In the genomic region with DNA sequence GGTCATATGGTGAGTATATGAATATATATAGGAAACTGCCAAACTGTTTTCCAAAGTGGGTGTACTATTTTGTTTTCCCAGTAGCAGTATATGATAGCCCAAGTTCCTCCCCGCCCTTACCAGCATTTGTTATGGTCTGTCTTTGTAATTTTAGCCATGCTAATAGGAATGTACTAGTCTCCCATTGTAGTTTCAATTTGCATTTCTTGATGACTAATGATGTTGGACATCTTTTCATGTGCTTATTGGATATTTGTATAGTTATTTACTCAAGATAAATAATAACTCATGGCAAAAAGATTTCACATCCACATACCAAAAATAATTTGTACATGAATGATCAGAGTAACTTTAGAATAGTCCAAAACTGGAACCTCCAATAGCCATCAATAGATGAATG, we compare ENCODE assay signal across 21 cellular contexts.
"Had no signal": no experiment of that assay in that cellular context is flagged by ENCODE, and none has a peak within 500 bp of the region (broad histone marks: within the 10 kb centered on the region; RNA-seq: fewer than 3 reads in every experiment).

No MANE protein-coding gene starts in this region.

- H3K27me3 Mint-ChIP-seq: activated CD4-positive, alpha-beta T cell treated with anti-CD3 and anti-CD28 coated beads, Interleukin-2, amount 10 ng/mL, durations not matched to agents 24 days and 14 days had no signal

- H3K4me3 ChIP-seq: lung, suprapubic skin, transverse colon, uterus had no signal

- H3K4me3 Mint-ChIP-seq: activated CD4-positive, alpha-beta T cell treated with anti-CD3 and anti-CD28 coated beads, Interleukin-2, amount 10 ng/mL, durations not matched to agents 24 days and 14 days; activated CD8-positive, alpha-beta T cell treated with anti-CD3 and anti-CD28 coated beads, Interleukin-2, amount 10 ng/mL, durations not matched to agents 7 days and 5 days; activated T-cell treated with anti-CD3 and anti-CD28 coated beads, Interleukin-2, amount 50 U/mL, for 24 hours; natural killer cell; stimulated activated naive CD8-positive, alpha-beta T cell treated with anti-CD3 and anti-CD28 coated beads, Interleukin-15, Interleukin-2, amounts not matched to agents 100 ng/mL and 50 ng/mL, for 24 hours had no signal

- H3K27ac Mint-ChIP-seq: activated CD4-positive, alpha-beta T cell treated with anti-CD3 and anti-CD28 coated beads, Interleukin-2, amount 10 ng/mL, durations not matched to agents 24 days and 14 days; activated CD8-positive, alpha-beta T cell treated with anti-CD3 and anti-CD28 coated beads, Interleukin-2, amount 10 ng/mL, durations not matched to agents 7 days and 5 days; activated T-cell treated with anti-CD3 and anti-CD28 coated beads, Interleukin-2, amount 50 U/mL, for 24 hours; natural killer cell; stimulated activated naive CD8-positive, alpha-beta T cell treated with anti-CD3 and anti-CD28 coated beads, Interleukin-15, Interleukin-2, amounts not matched to agents 100 ng/mL and 50 ng/mL, for 24 hours had no signal

- H3K36me3 Mint-ChIP-seq: natural killer cell had no signal

- H3K9me3 Mint-ChIP-seq: natural killer cell; stimulated activated naive CD8-positive, alpha-beta T cell treated with anti-CD3 and anti-CD28 coated beads, Interleukin-15, Interleukin-2, amounts not matched to agents 100 ng/mL and 50 ng/mL, for 24 hours had no signal

- H3K27me3 ChIP-seq: suprapubic skin, transverse colon, uterus had no signal

- ATAC-seq: activated CD8-positive, alpha-beta T cell treated with anti-CD3 and anti-CD28 coated beads, Interleukin-2, amount 10 ng/mL, durations not matched to agents 7 days and 5 days; esophagus mucosa; left lobe of liver; natural killer cell had no signal

- DNase-seq: activated CD4-positive, alpha-beta T cell treated with anti-CD3 and anti-CD28 coated beads, Interleukin-2, amount 10 ng/mL, durations not matched to agents 24 days and 14 days; activated CD8-positive, alpha-beta T cell treated with anti-CD3 and anti-CD28 coated beads, Interleukin-2, amount 10 ng/mL, durations not matched to agents 7 days and 5 days; activated naive CD4-positive, alpha-beta T cell treated with anti-CD3 and anti-CD28 coated beads, Interleukin-2, amount 50 U/mL, for 16 hours; activated T-cell treated with anti-CD3 and anti-CD28 coated beads, Interleukin-2, amount 50 U/mL, for 24 hours; aorta; cerebellar nuclear complex; cortex of kidney; foreskin melanocyte; glutamatergic neuron; hypothalamus; natural killer cell; stimulated activated CD4-positive, alpha-beta T cell treated with anti-CD3 and anti-CD28 coated beads, Interleukin-12 subunit alpha, Interleukin-12 subunit beta, amount 100 ng/mL, for 4 hours; stimulated activated CD4-positive, alpha-beta T cell treated with anti-CD3 and anti-CD28 coated beads, Interleukin-1b, Interleukin-23, amount 100 ng/mL, for 48 hours; T1000; transverse colon; uterus had no signal

- H3K36me3 ChIP-seq: suprapubic skin, transverse colon, uterus had no signal

- H3K27ac ChIP-seq: suprapubic skin, transverse colon, uterus had no signal
